ENCODE assay signal across 18 cellular contexts in the genomic region with DNA sequence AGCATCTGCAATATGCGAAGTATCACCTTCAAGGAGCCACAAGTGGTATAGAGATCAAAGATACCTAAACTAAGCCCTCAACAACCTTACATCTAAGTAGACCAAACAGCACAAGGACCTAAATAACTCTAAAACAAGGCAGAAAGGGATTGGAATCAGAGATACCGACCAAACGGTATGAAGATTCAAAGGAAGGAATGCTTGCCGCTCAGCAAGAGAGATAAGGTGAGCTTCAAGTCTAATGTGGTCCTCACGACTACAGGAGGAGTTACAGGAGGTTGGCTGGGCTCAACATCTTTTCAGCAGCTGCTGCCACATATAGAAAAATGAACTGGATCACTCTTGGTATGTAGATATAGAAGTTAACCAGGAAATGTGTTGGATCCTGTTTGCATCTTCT.
"Had no signal": no experiment of that assay in that cellular context is flagged by ENCODE, and none has a peak within 500 bp of the region (broad histone marks: within the 10 kb centered on the region; RNA-seq: fewer than 3 reads in every experiment).

No MANE protein-coding gene starts in this region.

- H3K9me3 Mint-ChIP-seq: dendritic cell treated with granulocyte-macrophage colony-stimulating factor and Interleukin-4, amounts not matched to agents 40 ng/mL and 50 ng/mL, for 4 days; effector memory CD8-positive, alpha-beta T cell; naive thymus-derived CD4-positive, alpha-beta T cell; nephron progenitor cell; type B pancreatic cell had no signal

- H3K36me3 Mint-ChIP-seq: immature natural killer cell; naive thymus-derived CD4-positive, alpha-beta T cell had no signal

- H3K27me3 ChIP-seq: esophagus squamous epithelium, gastroesophageal sphincter, left lung, sigmoid colon had no signal

- H3K4me3 ChIP-seq: esophagus squamous epithelium, gastroesophageal sphincter, left lung, lung, psoas muscle, sigmoid colon, skin epidermis had no signal

- H3K9me3 ChIP-seq: esophagus squamous epithelium, gastroesophageal sphincter, left lung, psoas muscle, sigmoid colon had no signal

- H3K36me3 ChIP-seq: esophagus squamous epithelium, gastroesophageal sphincter, left lung, sigmoid colon had no signal

- ATAC-seq: effector memory CD8-positive, alpha-beta T cell; gastroesophageal sphincter; left lung; naive thymus-derived CD4-positive, alpha-beta T cell; psoas muscle had no signal

- H3K4me1 Mint-ChIP-seq: immature natural killer cell had no signal

- H3K4me3 Mint-ChIP-seq: dendritic cell treated with granulocyte-macrophage colony-stimulating factor and Interleukin-4, amounts not matched to agents 40 ng/mL and 50 ng/mL, for 4 days; effector memory CD8-positive, alpha-beta T cell; immature natural killer cell; naive thymus-derived CD4-positive, alpha-beta T cell; nephron progenitor cell; type B pancreatic cell had no signal

- H3K27ac ChIP-seq: esophagus squamous epithelium, gastroesophageal sphincter, left lung, psoas muscle, sigmoid colon, skin epidermis had no signal

- H3K27ac Mint-ChIP-seq: dendritic cell treated with granulocyte-macrophage colony-stimulating factor and Interleukin-4, amounts not matched to agents 40 ng/mL and 50 ng/mL, for 4 days; effector memory CD8-positive, alpha-beta T cell; immature natural killer cell; naive thymus-derived CD4-positive, alpha-beta T cell; nephron progenitor cell; type B pancreatic cell had no signal

- H3K27me3 Mint-ChIP-seq: dendritic cell treated with granulocyte-macrophage colony-stimulating factor and Interleukin-4, amounts not matched to agents 40 ng/mL and 50 ng/mL, for 4 days; effector memory CD8-positive, alpha-beta T cell; type B pancreatic cell had no signal

- DNase-seq: effector memory CD8-positive, alpha-beta T cell; esophagus squamous epithelium; foreskin fibroblast; glutamatergic neuron; immature natural killer cell; left lung; naive thymus-derived CD4-positive, alpha-beta T cell; nephron progenitor cell; psoas muscle; retina; sigmoid colon; stimulated activated CD4-positive, alpha-beta T cell treated with anti-CD3 and anti-CD28 coated beads, Interleukin-2, amount 100 ng/mL, for 24 hours; stimulated activated naive CD4-positive, alpha-beta T cell treated with Interleukin-2 at 50 U/mL for 16 hours had no signal
